8 cellular contexts compared by ENCODE assay signal in genomic region chr6:38973178-38974057, GRCh38.
DNase-seq lines count a peak whose midpoint lies in the region; ATAC-seq and TF ChIP-seq lines count a peak whose summit lies in the region.

No MANE protein-coding gene starts in this region.

- peak; percentile 56 for TF ChIP-seq CTCF in GM12874 (IDR thresholded peaks at IDR 0.05; ENCODE audit: insufficient read depth, low read depth, low read length)

- H3K36me3 ChIP-seq in effector memory CD4-positive, alpha-beta T cell (ENCODE audit: control insufficient read depth, insufficient read depth, low read length) = no peaks in the 10 kb centered on the region

- H3K4me1 ChIP-seq in effector memory CD4-positive, alpha-beta T cell (ENCODE audit: control insufficient read depth, insufficient read depth, low read length, poor library complexity, severe bottlenecking) = no peaks in the 10 kb centered on the region

- H3K27me3 Mint-ChIP-seq in naive B cell = peaks cover 35 to 50% (median 49%) of the 10 kb centered on the region in 3 donors

- no peak overlapping the region for H3K27ac ChIP-seq in effector memory CD4-positive, alpha-beta T cell (ENCODE audit: insufficient read depth, low read length, poor library complexity, severe bottlenecking)

- H3K9me3 Mint-ChIP-seq in naive B cell = no peaks in the 10 kb centered on the region

- DNase-seq in AG20443 (ENCODE audit: low spot score) (peak; percentile 61), NCI-H1092 (lab: John Stamatoyannopoulos, UW) (peak; percentile 45), SKM-1 (lab: John Stamatoyannopoulos, UW; ENCODE audit: unreplicated experiment) (peak; percentile 67), naive B cell (peak; percentile 4), T1000 (lab: John Stamatoyannopoulos, UW) (no peak)
- DNase-seq in effector memory CD4-positive, alpha-beta T cell = no peak

- no peak overlapping the region for H3K27ac Mint-ChIP-seq in naive B cell

- H3K4me3 ChIP-seq in effector memory CD4-positive, alpha-beta T cell (ENCODE audit: insufficient read depth, low read depth, low read length, poor library complexity, severe bottlenecking) = no peak overlapping the region

- no peaks in the 10 kb centered on the region for H3K36me3 Mint-ChIP-seq in naive B cell

- H3K4me1 Mint-ChIP-seq in naive B cell = no peaks in the 10 kb centered on the region

- H3K4me3 Mint-ChIP-seq in naive B cell = no peak overlapping the region

- no peaks in the 10 kb centered on the region for H3K27me3 ChIP-seq in effector memory CD4-positive, alpha-beta T cell (replicated peaks; ENCODE audit: control insufficient read depth, insufficient read depth, low read length, poor library complexity, severe bottlenecking)

- H3K9me3 ChIP-seq in effector memory CD4-positive, alpha-beta T cell (ENCODE audit: control insufficient read depth, low read length) = no peaks in the 10 kb centered on the region

- ATAC-seq in esophagus mucosa (peak; percentile 91), naive B cell (ENCODE audit: low read depth in 2 of 2) (peak; percentile 47 to 61)

Comparison
In these comparisons a context has a peak if more than half of its experiments do, and no peak if none do; other contexts are left out.
1. DNase-seq: peak in AG20443 (single experiment), NCI-H1092 (single experiment), SKM-1 (single experiment) and naive B cell (single experiment); none in effector memory CD4-positive, alpha-beta T cell (0 of 3) and T1000 (single experiment).